In genomic region chr1:50959303-50959912, GRCh38 we compare ENCODE assay signal across 8 cellular contexts.
DNase-seq lines count a peak whose midpoint lies in the region; ATAC-seq and TF ChIP-seq lines count a peak whose summit lies in the region.

No MANE protein-coding gene starts in this region.

- H3K4me3 ChIP-seq in DND-41 (ENCODE audit: low read depth in 1 of 2, low read length in 2 of 2) (peak overlapping the region; percentile 46 to 78), iPS-20b (ENCODE audit: low read length) (peak overlapping the region; percentile 100)

- H3K9me3 ChIP-seq in DND-41 (ENCODE audit: insufficient read depth, low read length, severe bottlenecking) (no peaks in the 10 kb centered on the region), iPS-20b (ENCODE audit: insufficient read depth, low read depth, low read length) (no peaks in the 10 kb centered on the region)

- peaks cover 12% of the 10 kb centered on the region; the same call in 1 of the 2 replicates for H4K20me1 ChIP-seq in DND-41 (ENCODE audit: insufficient read depth, low read length)

- DNase-seq in DND-41 (peak; percentile 53), NCI-H2029 treated with DMSO at 0.1 percent for 48 hours (lab: John Stamatoyannopoulos, UW) (peak; percentile 57), amniotic epithelial cell (ENCODE audit: low read depth) (peak; percentile 37)
- peak; percentile 56 for DNase-seq in stimulated activated CD8-positive, alpha-beta memory T cell treated with anti-CD3 and anti-CD28 coated beads, Interleukin-4, amount 100 ng/mL, for 48 hours

- peak overlapping the region; percentile 83 for H3K4me2 ChIP-seq in DND-41 (ENCODE audit: insufficient read depth, low read length)

- H3K27ac ChIP-seq in DND-41 (ENCODE audit: low read length) (peak overlapping the region; percentile 67), iPS-20b (ENCODE audit: low read length) (peak overlapping the region; percentile 76)

- TF ChIP-seq CTCF in DND-41 (IDR thresholded peaks at IDR 0.05; ENCODE audit: borderline replicate concordance, extremely low read depth, low read length, poor library complexity, severe bottlenecking) = peak; percentile 17

- H3K4me1 ChIP-seq in DND-41 (ENCODE audit: insufficient read depth, low read length) (peaks cover 46% of the 10 kb centered on the region), iPS-20b (ENCODE audit: insufficient read depth, low read length) (no peaks in the 10 kb centered on the region)

- H3K36me3 ChIP-seq in DND-41 (ENCODE audit: insufficient read depth, low read length) (peaks cover 20% of the 10 kb centered on the region), iPS-20b (ENCODE audit: insufficient read depth, low read depth, low read length) (no peaks in the 10 kb centered on the region)

- H3K27me3 ChIP-seq in DND-41 (ENCODE audit: insufficient read depth, low read length, poor library complexity) = no peaks in the 10 kb centered on the region
- H3K27me3 ChIP-seq in iPS-20b (ENCODE audit: insufficient read depth, low read length) = peaks cover 11% of the 10 kb centered on the region

- ATAC-seq in DND-41 (ENCODE audit: insufficient read depth, low read depth) (peak; percentile 29), GM21390 (IDR thresholded peaks at IDR 0.05; ENCODE audit: unreplicated experiment) (peak; percentile 8), HG03045 (IDR thresholded peaks at IDR 0.05; ENCODE audit: unreplicated experiment) (no peak), HG03432 (IDR thresholded peaks at IDR 0.05; ENCODE audit: unreplicated experiment) (no peak)

- H2AFZ ChIP-seq in DND-41 (ENCODE audit: low read depth, low read length) = peak overlapping the region; percentile 72

- H3K79me2 ChIP-seq in DND-41 (ENCODE audit: insufficient read depth, low read length) = peaks cover 67% of the 10 kb centered on the region

- H3K9ac ChIP-seq in DND-41 (ENCODE audit: low read depth, low read length) (peak overlapping the region; percentile 66), iPS-20b (ENCODE audit: low read depth, low read length) (peak overlapping the region; percentile 93)

Comparison
In these comparisons a context has a peak if more than half of its experiments do, and no peak if none do; other contexts are left out.
1. ATAC-seq: peak in DND-41 (single experiment) and GM21390 (single experiment); none in HG03045 (single experiment) and HG03432 (single experiment).
2. Peak in every context shown above with its lines, with median percentiles within 50 percentile points of each other: DNase-seq.